1 cellular context compared by ENCODE assay signal in genomic region chr6:47669684-47670515, GRCh38.
TF ChIP-seq lines count a peak whose summit lies in the region.

No MANE protein-coding gene starts in this region.

TF ChIP-seq in GM12878, 131 proteins besides CTCF, POLR2A, EP300 and RAD21 (continued from another document and continues in another):
- peak; percentile 54 for TF ChIP-seq MEF2B (IDR thresholded peaks at IDR 0.05; ENCODE audit: partially characterized antibody, poor library complexity, severe bottlenecking)
- TF ChIP-seq KDM1A (IDR thresholded peaks at IDR 0.05; ENCODE audit: borderline replicate concordance), result no peak
- no peak for TF ChIP-seq HDGF (IDR thresholded peaks at IDR 0.05)
- TF ChIP-seq STAT3 (IDR thresholded peaks at IDR 0.05; ENCODE audit: low read depth, low read length), result no peak
- TF ChIP-seq IRF5 (IDR thresholded peaks at IDR 0.05; ENCODE audit: borderline replicate concordance), result no peak
- no peak for TF ChIP-seq DPF2 (IDR thresholded peaks at IDR 0.05)
- TF ChIP-seq ZNF24 (IDR thresholded peaks at IDR 0.05), result no peak
- no peak for TF ChIP-seq ETV6 (conservative IDR thresholded peaks at IDR 0.05 in 1 of 2, IDR thresholded peaks at IDR 0.05 in 1 of 2; ENCODE audit: borderline replicate concordance in 1 of 2, low read depth in 1 of 2)
- TF ChIP-seq CREB1 (IDR thresholded peaks at IDR 0.05; ENCODE audit: low read depth), result no peak
- no peak for TF ChIP-seq PML (IDR thresholded peaks at IDR 0.05; ENCODE audit: low read length)
- TF ChIP-seq ESRRA (IDR thresholded peaks at IDR 0.05; ENCODE audit: low read length), result no peak
- peak; percentile 58; the same call in 1 of the 2 replicates for TF ChIP-seq RAD51 (IDR thresholded peaks at IDR 0.05)
- peak; percentile 19 to 38; a peak in 1 of 4 replicates for TF ChIP-seq IKZF2 (IDR thresholded peaks at IDR 0.05)
- no peak for TF ChIP-seq REST (IDR thresholded peaks at IDR 0.05; ENCODE audit: low read depth, low read length)
- TF ChIP-seq RELB (IDR thresholded peaks at IDR 0.05; ENCODE audit: low read depth), result no peak
- no peak for TF ChIP-seq SMARCA5 (IDR thresholded peaks at IDR 0.05)
- no peak for TF ChIP-seq EED (IDR thresholded peaks at IDR 0.05; ENCODE audit: low read depth)
- no peak for TF ChIP-seq MYC (IDR thresholded peaks at IDR 0.05; ENCODE audit: insufficient read depth, insufficient read length, insufficient replicate concordance, low read length, severe bottlenecking)
- TF ChIP-seq NR2F1 (conservative IDR thresholded peaks at IDR 0.05), result no peak
- TF ChIP-seq JUND (IDR thresholded peaks at IDR 0.05; ENCODE audit: low read depth, low read length), result no peak
- TF ChIP-seq BHLHE40 (IDR thresholded peaks at IDR 0.05; ENCODE audit: borderline replicate concordance in 1 of 2, low read depth in 2 of 2, low read length in 1 of 2), result no peak
- no peak for TF ChIP-seq TCF7 (IDR thresholded peaks at IDR 0.05; ENCODE audit: borderline replicate concordance)
- TF ChIP-seq TBL1XR1 (IDR thresholded peaks at IDR 0.05; ENCODE audit: low read depth, low read length), result no peak
- no peak for TF ChIP-seq HSF1 (IDR thresholded peaks at IDR 0.05; ENCODE audit: low read depth, low read length)
- no peak for TF ChIP-seq SPI1 (IDR thresholded peaks at IDR 0.05; ENCODE audit: borderline replicate concordance, insufficient read depth, low read depth, low read length)
- no peak for TF ChIP-seq SREBF1 (IDR thresholded peaks at IDR 0.05; ENCODE audit: low read length)
- TF ChIP-seq RB1 (IDR thresholded peaks at IDR 0.05; ENCODE audit: borderline replicate concordance), result no peak
- no peak for TF ChIP-seq NR2C1 (IDR thresholded peaks at IDR 0.05)
- no peak for TF ChIP-seq JUNB (IDR thresholded peaks at IDR 0.05)
- TF ChIP-seq POLR2AphosphoS5 (IDR thresholded peaks at IDR 0.05; ENCODE audit: low read length), result no peak
- TF ChIP-seq PBX3 (IDR thresholded peaks at IDR 0.05; ENCODE audit: insufficient replicate concordance, low read depth, low read length), result no peak
- no peak for TF ChIP-seq ASH2L (IDR thresholded peaks at IDR 0.05; ENCODE audit: borderline replicate concordance, low read depth)
- no peak for TF ChIP-seq PRDM15 (CRISPR knock-in tag; IDR thresholded peaks at IDR 0.05)
- TF ChIP-seq FOS (IDR thresholded peaks at IDR 0.05; ENCODE audit: borderline replicate concordance, extremely low read depth, insufficient read length), result no peak
- TF ChIP-seq SKIL (IDR thresholded peaks at IDR 0.05; ENCODE audit: low read depth, poor library complexity, severe bottlenecking), result peak; percentile 19
- no peak for TF ChIP-seq CHD1 (IDR thresholded peaks at IDR 0.05; ENCODE audit: low read depth, low read length)
- TF ChIP-seq RBBP5 (conservative IDR thresholded peaks at IDR 0.05), result no peak
- TF ChIP-seq BCLAF1 (IDR thresholded peaks at IDR 0.05), result no peak
